In the genomic region with DNA sequence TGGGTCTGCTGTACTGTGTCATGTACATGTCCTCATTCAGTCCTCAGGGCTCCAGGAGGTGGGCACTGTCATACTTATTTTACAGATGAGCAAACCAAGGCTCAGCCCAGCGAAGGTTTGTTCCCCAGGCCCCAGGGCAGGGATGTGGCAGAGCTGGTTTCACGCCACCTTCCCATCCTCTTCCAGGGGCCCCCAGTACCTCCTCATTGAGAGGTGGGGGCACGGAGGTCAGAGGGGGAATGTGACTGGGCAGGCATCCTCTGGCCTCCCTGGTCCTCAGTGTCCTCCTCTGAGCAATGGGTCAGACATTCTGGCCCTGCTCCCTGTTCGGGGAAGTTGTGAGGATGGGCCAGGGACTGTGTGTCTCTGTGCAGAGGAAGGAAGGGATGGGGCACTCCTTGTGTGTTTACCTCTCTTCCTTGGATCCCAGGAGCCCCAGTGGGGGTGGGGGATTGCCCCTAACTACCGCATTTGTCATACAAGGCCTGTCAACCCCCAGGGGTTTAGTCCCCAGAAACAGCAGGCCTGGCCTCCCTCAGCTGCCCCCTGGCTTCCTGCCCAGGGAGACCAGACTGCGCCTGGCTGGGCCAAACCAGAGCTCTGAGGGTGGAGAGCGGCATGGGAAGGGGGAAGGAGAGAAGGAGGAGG, we compare ENCODE assay signal across 19 cellular contexts.
DNase-seq lines count a peak whose midpoint lies in the region; TF ChIP-seq lines count a peak whose summit lies in the region.
"Had no signal": no experiment of that assay in that cellular context is flagged by ENCODE, and none has a peak within 500 bp of the region (broad histone marks: within the 10 kb centered on the region; RNA-seq: fewer than 3 reads in every experiment).

No MANE protein-coding gene starts in this region.

- H3K27ac ChIP-seq in prostate gland: no peak overlapping the region
- no peak overlapping the region for H3K27ac ChIP-seq in effector memory CD4-positive, alpha-beta T cell (ENCODE audit: insufficient read depth, low read length, poor library complexity, severe bottlenecking)
- no peak overlapping the region for H3K27ac ChIP-seq in thyroid gland
- H3K27ac ChIP-seq: brain microvascular endothelial cell, testis had no signal

- no peaks in the 10 kb centered on the region for H3K9me3 ChIP-seq in prostate gland
- H3K9me3 ChIP-seq in effector memory CD4-positive, alpha-beta T cell (ENCODE audit: control insufficient read depth, low read length): no peaks in the 10 kb centered on the region
- no peaks in the 10 kb centered on the region for H3K9me3 ChIP-seq in thyroid gland
- H3K9me3 ChIP-seq: testis had no signal

- H3K4me1 ChIP-seq in prostate gland (replicated peaks) (no peaks in the 10 kb centered on the region), thyroid gland (peaks cover 0 to 6% of the 10 kb centered on the region in 2 donors)
- no peaks in the 10 kb centered on the region for H3K4me1 ChIP-seq in effector memory CD4-positive, alpha-beta T cell (ENCODE audit: control insufficient read depth, insufficient read depth, low read length, poor library complexity, severe bottlenecking)

- TF ChIP-seq CTCF in NB4 (IDR thresholded peaks at IDR 0.05; ENCODE audit: low read depth, low read length) (no peak), mesothelial cell of epicardium (IDR thresholded peaks at IDR 0.05; ENCODE audit: unreplicated experiment) (no peak), prostate gland (IDR thresholded peaks at IDR 0.05) (no peak), thyroid gland (IDR thresholded peaks at IDR 0.05) (no peak)

- no peak overlapping the region for H3K4me3 Mint-ChIP-seq in dendritic cell treated with granulocyte-macrophage colony-stimulating factor and Interleukin-4, amounts not matched to agents 40 ng/mL and 50 ng/mL, for 4 days
- no peak overlapping the region for H3K4me3 Mint-ChIP-seq in mesothelial cell of epicardium
- H3K4me3 Mint-ChIP-seq: activated T-cell treated with anti-CD3 and anti-CD28 coated beads, Interleukin-2, amount 50 U/mL, for 72 hours; CD8-positive, alpha-beta T cell; stimulated activated naive B cell treated with anti-CD40 and anti-IgM and Interleukin-4, amounts not matched to agents 10 μg/mL and 1 μg/mL and 100 μg/mL, for 72 hours had no signal

- H3K4me3 ChIP-seq in NB4 (ENCODE audit: low read depth, low read length): no peak overlapping the region
- no peak overlapping the region for H3K4me3 ChIP-seq in prostate gland
- no peak overlapping the region for H3K4me3 ChIP-seq in effector memory CD4-positive, alpha-beta T cell (ENCODE audit: insufficient read depth, low read depth, low read length, poor library complexity, severe bottlenecking)
- H3K4me3 ChIP-seq in thyroid gland (replicated peaks in 1 of 3): no peak overlapping the region
- H3K4me3 ChIP-seq: testis had no signal

- 70% methylated on average over 7 of the region's 7 CpGs for WGBS in prostate gland
- WGBS in thyroid gland, 2 donors: 69 to 87% methylated on average over 5 to 7 of the region's 7 CpGs

- DNase-seq in COR-L47 (lab: John Stamatoyannopoulos, UW): peak; percentile 37
- peak; percentile 60 for DNase-seq in NB4 (ENCODE audit: low read depth)
- no peak for DNase-seq in mesothelial cell of epicardium (ENCODE audit: low spot score in 2 of 2, unreplicated experiment in 2 of 2)
- no peak for DNase-seq in activated CD4-positive, CD25-positive, alpha-beta regulatory T cell treated with anti-CD3 and anti-CD28 coated beads, Interleukin-2, amount 50 U/mL, for 72 hours
- no peak for DNase-seq in prostate gland (ENCODE audit: low spot score)
- DNase-seq in effector memory CD4-positive, alpha-beta T cell: no peak
- DNase-seq in thyroid gland: no peak
- DNase-seq: activated T-cell treated with anti-CD3 and anti-CD28 coated beads, Interleukin-2, amount 50 U/mL, for 72 hours; brain microvascular endothelial cell; CD8-positive, alpha-beta T cell; dermis blood vessel endothelial cell; foreskin fibroblast; KG1; NCI-H2029; stimulated activated CD4-positive, alpha-beta T cell treated with anti-CD3 and anti-CD28 coated beads, Interleukin-2, amount 100 ng/mL, for 24 hours; stimulated activated naive B cell treated with anti-CD40 and anti-IgM and Interleukin-4, amounts not matched to agents 10 μg/mL and 1 μg/mL and 100 μg/mL, for 72 hours; testis had no signal

- no peaks in the 10 kb centered on the region for H3K36me3 Mint-ChIP-seq in dendritic cell treated with granulocyte-macrophage colony-stimulating factor and Interleukin-4, amounts not matched to agents 40 ng/mL and 50 ng/mL, for 4 days (ENCODE audit: low read depth)
- H3K36me3 Mint-ChIP-seq in mesothelial cell of epicardium: no peaks in the 10 kb centered on the region
- H3K36me3 Mint-ChIP-seq: CD8-positive, alpha-beta T cell; stimulated activated naive B cell treated with anti-CD40 and anti-IgM and Interleukin-4, amounts not matched to agents 10 μg/mL and 1 μg/mL and 100 μg/mL, for 72 hours had no signal

- intact Hi-C loops in dendritic cell treated with granulocyte-macrophage colony-stimulating factor and Interleukin-4, amounts not matched to agents 40 ng/mL and 50 ng/mL, for 4 days (cut with micrococcal nuclease): no loop called here
- intact Hi-C loops in prostate gland (cut with DNase I): no loop called here
- intact Hi-C loops in thyroid gland (cut with DNase I): no loop called here

- TF ChIP-seq POLR2A in NB4 (IDR thresholded peaks at IDR 0.05; ENCODE audit: extremely low read depth, insufficient read length): no peak
- no peak for TF ChIP-seq POLR2A in prostate gland (IDR thresholded peaks at IDR 0.05)
- no peak for TF ChIP-seq POLR2A in thyroid gland (IDR thresholded peaks at IDR 0.05)

- H3K36me3 ChIP-seq in prostate gland (no peaks in the 10 kb centered on the region), thyroid gland (no peaks in the 10 kb centered on the region)
- H3K36me3 ChIP-seq in effector memory CD4-positive, alpha-beta T cell (ENCODE audit: control insufficient read depth, insufficient read depth, low read length): no peaks in the 10 kb centered on the region
- H3K36me3 ChIP-seq: brain microvascular endothelial cell had no signal

- peak overlapping the region; percentile 40 for H3K27ac Mint-ChIP-seq in dendritic cell treated with granulocyte-macrophage colony-stimulating factor and Interleukin-4, amounts not matched to agents 40 ng/mL and 50 ng/mL, for 4 days
- peak overlapping the region; percentile 92 for H3K27ac Mint-ChIP-seq in mesothelial cell of epicardium
- H3K27ac Mint-ChIP-seq: activated T-cell treated with anti-CD3 and anti-CD28 coated beads, Interleukin-2, amount 50 U/mL, for 72 hours; CD8-positive, alpha-beta T cell; stimulated activated naive B cell treated with anti-CD40 and anti-IgM and Interleukin-4, amounts not matched to agents 10 μg/mL and 1 μg/mL and 100 μg/mL, for 72 hours had no signal

- peaks cover 35% of the 10 kb centered on the region for H3K4me1 Mint-ChIP-seq in dendritic cell treated with granulocyte-macrophage colony-stimulating factor and Interleukin-4, amounts not matched to agents 40 ng/mL and 50 ng/mL, for 4 days (ENCODE audit: low read depth)
- H3K4me1 Mint-ChIP-seq in mesothelial cell of epicardium: peaks cover 71% of the 10 kb centered on the region
- H3K4me1 Mint-ChIP-seq: stimulated activated naive B cell treated with anti-CD40 and anti-IgM and Interleukin-4, amounts not matched to agents 10 μg/mL and 1 μg/mL and 100 μg/mL, for 72 hours had no signal

- no peaks in the 10 kb centered on the region for H3K9me3 Mint-ChIP-seq in dendritic cell treated with granulocyte-macrophage colony-stimulating factor and Interleukin-4, amounts not matched to agents 40 ng/mL and 50 ng/mL, for 4 days
- H3K9me3 Mint-ChIP-seq in mesothelial cell of epicardium: no peaks in the 10 kb centered on the region
- H3K9me3 Mint-ChIP-seq: activated T-cell treated with anti-CD3 and anti-CD28 coated beads, Interleukin-2, amount 50 U/mL, for 72 hours; CD8-positive, alpha-beta T cell; nephron progenitor cell; stimulated activated naive B cell treated with anti-CD40 and anti-IgM and Interleukin-4, amounts not matched to agents 10 μg/mL and 1 μg/mL and 100 μg/mL, for 72 hours had no signal

- H3K27me3 Mint-ChIP-seq in dendritic cell treated with granulocyte-macrophage colony-stimulating factor and Interleukin-4, amounts not matched to agents 40 ng/mL and 50 ng/mL, for 4 days: peaks cover 6% of the 10 kb centered on the region
- H3K27me3 Mint-ChIP-seq in mesothelial cell of epicardium (ENCODE audit: low read depth): no peaks in the 10 kb centered on the region

- H3K27me3 ChIP-seq in prostate gland (replicated peaks; ENCODE audit: insufficient read depth): no peaks in the 10 kb centered on the region
- H3K27me3 ChIP-seq in effector memory CD4-positive, alpha-beta T cell (replicated peaks; ENCODE audit: control insufficient read depth, insufficient read depth, low read length, poor library complexity, severe bottlenecking): no peaks in the 10 kb centered on the region
- H3K27me3 ChIP-seq in thyroid gland: no peaks in the 10 kb centered on the region
- H3K27me3 ChIP-seq: brain microvascular endothelial cell, testis had no signal

Comparison
In these comparisons a context has a peak if more than half of its experiments do, and no peak if none do; other contexts are left out.
1. DNase-seq: peak in COR-L47 (single experiment) and NB4 (single experiment); none in mesothelial cell of epicardium (0 of 2), activated CD4-positive, CD25-positive, alpha-beta regulatory T cell treated with anti-CD3 and anti-CD28 coated beads, Interleukin-2, amount 50 U/mL, for 72 hours (single experiment), prostate gland (single experiment), effector memory CD4-positive, alpha-beta T cell (0 of 3) and thyroid gland (0 of 2).